Comparison of ENCODE assay signal across 21 cellular contexts in genomic region chr9:20228096-20228495, GRCh38.
"Had no signal": no experiment of that assay in that cellular context is flagged by ENCODE, and none has a peak within 500 bp of the region (broad histone marks: within the 10 kb centered on the region; RNA-seq: fewer than 3 reads in every experiment).

No MANE protein-coding gene starts in this region.

- DNase-seq: dermis blood vessel endothelial cell; effector memory CD4-positive, alpha-beta T cell; foreskin keratinocyte; heart left ventricle; kidney; mesenchymal stem cell; mucosa of descending colon; naive B cell; pancreas; retina; sigmoid colon; stimulated activated CD4-positive, alpha-beta T cell treated with anti-CD3 and anti-CD28 coated beads, Interleukin-2, amount 100 ng/mL, for 24 hours; stimulated activated CD4-positive, alpha-beta T cell treated with anti-CD3 and anti-CD28 coated beads, Interleukin-4, amount 100 ng/mL, for 24 hours; stimulated activated naive CD4-positive, alpha-beta T cell treated with Interleukin-2 at 50 U/mL for 16 hours; substantia nigra had no signal

- H3K27me3 Mint-ChIP-seq: natural killer cell treated with Interleukin-12 subunit alpha and Interleukin-12 subunit beta and Interleukin-15 and Interleukin-18, amount 100 ng/mL, for 72 hours had no signal

- H3K4me3 Mint-ChIP-seq: mesothelial cell of epicardium; naive B cell; natural killer cell treated with Interleukin-12 subunit alpha and Interleukin-12 subunit beta and Interleukin-15 and Interleukin-18, amount 100 ng/mL, for 72 hours; neural crest cell; stimulated activated effector memory CD8-positive, alpha-beta T cell treated with anti-CD3 and anti-CD28 coated beads, Interleukin-12 subunit alpha, Interleukin-12 subunit beta, amount 100 ng/mL, for 72 hours had no signal

- H3K36me3 Mint-ChIP-seq: mesothelial cell of epicardium; naive B cell; stimulated activated effector memory CD8-positive, alpha-beta T cell treated with anti-CD3 and anti-CD28 coated beads, Interleukin-12 subunit alpha, Interleukin-12 subunit beta, amount 100 ng/mL, for 72 hours had no signal

- H3K4me1 Mint-ChIP-seq: mesothelial cell of epicardium, naive B cell, neural crest cell had no signal

- H3K27ac Mint-ChIP-seq: mesothelial cell of epicardium; naive B cell; natural killer cell treated with Interleukin-12 subunit alpha and Interleukin-12 subunit beta and Interleukin-15 and Interleukin-18, amount 100 ng/mL, for 72 hours; stimulated activated effector memory CD8-positive, alpha-beta T cell treated with anti-CD3 and anti-CD28 coated beads, Interleukin-12 subunit alpha, Interleukin-12 subunit beta, amount 100 ng/mL, for 72 hours had no signal

- ATAC-seq: foreskin keratinocyte; gastroesophageal sphincter; left lobe of liver; mucosa of descending colon; natural killer cell treated with Interleukin-12 subunit alpha and Interleukin-12 subunit beta and Interleukin-15 and Interleukin-18, amount 100 ng/mL, for 72 hours; stimulated activated effector memory CD8-positive, alpha-beta T cell treated with anti-CD3 and anti-CD28 coated beads, Interleukin-12 subunit alpha, Interleukin-12 subunit beta, amount 100 ng/mL, for 72 hours had no signal

- H3K9me3 Mint-ChIP-seq: natural killer cell treated with Interleukin-12 subunit alpha and Interleukin-12 subunit beta and Interleukin-15 and Interleukin-18, amount 100 ng/mL, for 72 hours; neural crest cell; stimulated activated effector memory CD8-positive, alpha-beta T cell treated with anti-CD3 and anti-CD28 coated beads, Interleukin-12 subunit alpha, Interleukin-12 subunit beta, amount 100 ng/mL, for 72 hours had no signal
